In genomic region chr11:12701815-12702214, GRCh38 we compare ENCODE assay signal across 28 cellular contexts. TPM values are rescaled to one million over a fixed set of nuclear protein-coding genes. Genes with fewer than 3 reads are reported as not detected.
DNase-seq lines count a peak whose midpoint lies in the region; ATAC-seq and TF ChIP-seq lines count a peak whose summit lies in the region.
"Had no signal": no experiment of that assay in that cellular context is flagged by ENCODE, and none has a peak within 500 bp of the region (broad histone marks: within the 10 kb centered on the region; RNA-seq: fewer than 3 reads in every experiment).

No MANE protein-coding gene starts in this region.

- H3K9me3 ChIP-seq in psoas muscle (no peaks in the 10 kb centered on the region), T-helper 17 cell (ENCODE audit: control insufficient read depth, low read length, poor library complexity, severe bottlenecking) (no peaks in the 10 kb centered on the region)
- H3K9me3 ChIP-seq: neutrophil, tibial nerve had no signal

- H3K4me3 Mint-ChIP-seq in HFFc6 = peak overlapping the region; percentile 57; the same call in 1 of the 2 replicates
- H3K4me3 Mint-ChIP-seq in T-helper 17 cell = no peak overlapping the region
- H3K4me3 Mint-ChIP-seq: activated naive CD8-positive, alpha-beta T cell treated with anti-CD3 and anti-CD28 coated beads for 36 hours; immature natural killer cell; stimulated activated effector memory CD8-positive, alpha-beta T cell treated with anti-CD3 and anti-CD28 coated beads, Interleukin-12 subunit alpha, Interleukin-12 subunit beta, amount 100 ng/mL, for 72 hours; T-helper 2 cell treated with Interferon-gamma antibody and Interleukin-4, amounts not matched to agents 5 μg/mL and 100 μg/mL, for 36 hours had no signal

- H3K4me1 ChIP-seq in psoas muscle = peaks cover 94% of the 10 kb centered on the region

- 36 to 76% (median 39%) methylated on average over 3 of the region's 3 CpGs for WGBS in psoas muscle, 3 donors

- H3K27ac Mint-ChIP-seq in HFFc6 (peak overlapping the region; percentile 73), T-helper 17 cell (no peak overlapping the region)
- H3K27ac Mint-ChIP-seq: activated naive CD8-positive, alpha-beta T cell treated with anti-CD3 and anti-CD28 coated beads for 36 hours; immature natural killer cell; naive B cell; stimulated activated effector memory CD8-positive, alpha-beta T cell treated with anti-CD3 and anti-CD28 coated beads, Interleukin-12 subunit alpha, Interleukin-12 subunit beta, amount 100 ng/mL, for 72 hours; T-helper 2 cell treated with Interferon-gamma antibody and Interleukin-4, amounts not matched to agents 5 μg/mL and 100 μg/mL, for 36 hours had no signal

- no peak overlapping the region for H3K4me3 ChIP-seq in psoas muscle
- H3K4me3 ChIP-seq: tibial nerve had no signal

- H3K36me3 ChIP-seq in psoas muscle (ENCODE audit: insufficient read depth in 1 of 2, low read depth in 1 of 2) = no peaks in the 10 kb centered on the region
- H3K36me3 ChIP-seq: neutrophil, tibial nerve, WERI-Rb-1 had no signal

- H3K27me3 Mint-ChIP-seq in HFFc6 (ENCODE audit: insufficient read depth) (peaks cover 4% of the 10 kb centered on the region), T-helper 17 cell (peaks cover 79% of the 10 kb centered on the region)

- TF ChIP-seq CTCF in HFFc6 (IDR thresholded peaks at IDR 0.05) (no peak), psoas muscle (IDR thresholded peaks at IDR 0.05) (no peak)

- DNase-seq in HFFc6 = no peak
- peak; percentile 81 for DNase-seq in islet precursor cell
- no peak for DNase-seq in psoas muscle
- DNase-seq in T-helper 17 cell = no peak
- DNase-seq in SK-N-DZ (ENCODE audit: low spot score) = no peak
- DNase-seq: activated CD4-positive, alpha-beta T cell treated with anti-CD3 and anti-CD28 coated beads for 4 hours; activated effector memory CD4-positive, alpha-beta T cell treated with Interleukin-2 at 50 U/mL for 16 hours; activated naive CD8-positive, alpha-beta T cell treated with anti-CD3 and anti-CD28 coated beads for 36 hours; activated T-cell treated with anti-CD3 and anti-CD28 coated beads for 4 hours; anterior cingulate cortex; C1 segment of cervical spinal cord; DMS79 treated with DMSO at 0.1 percent for 48 hours; GDM1; HCEC 1CT; immature natural killer cell; Karpas-422; midbrain; naive B cell; NCI-H1436 treated with DMSO at 0.1 percent for 48 hours; NCI-H2107; WERI-Rb-1 had no signal

- no peaks in the 10 kb centered on the region for H3K9me3 Mint-ChIP-seq in HFFc6
- H3K9me3 Mint-ChIP-seq: activated naive CD8-positive, alpha-beta T cell treated with anti-CD3 and anti-CD28 coated beads for 36 hours; immature natural killer cell; stimulated activated effector memory CD8-positive, alpha-beta T cell treated with anti-CD3 and anti-CD28 coated beads, Interleukin-12 subunit alpha, Interleukin-12 subunit beta, amount 100 ng/mL, for 72 hours; T-helper 2 cell treated with Interferon-gamma antibody and Interleukin-4, amounts not matched to agents 5 μg/mL and 100 μg/mL, for 36 hours had no signal

- H3K36me3 Mint-ChIP-seq in HFFc6 (ENCODE audit: low read depth) = peaks cover 26% of the 10 kb centered on the region
- H3K36me3 Mint-ChIP-seq in T-helper 17 cell (ENCODE audit: low read depth) = peaks cover 6% of the 10 kb centered on the region
- H3K36me3 Mint-ChIP-seq: activated naive CD8-positive, alpha-beta T cell treated with anti-CD3 and anti-CD28 coated beads for 36 hours; immature natural killer cell; naive B cell; stimulated activated effector memory CD8-positive, alpha-beta T cell treated with anti-CD3 and anti-CD28 coated beads, Interleukin-12 subunit alpha, Interleukin-12 subunit beta, amount 100 ng/mL, for 72 hours had no signal

- intact Hi-C loops in psoas muscle (cut with DNase I) = no loop called here

- H3K4me1 Mint-ChIP-seq in HFFc6 (ENCODE audit: low read depth) (peaks cover 99% of the 10 kb centered on the region), T-helper 17 cell (peaks cover 8% of the 10 kb centered on the region)
- H3K4me1 Mint-ChIP-seq: immature natural killer cell, naive B cell had no signal

- H3K27me3 ChIP-seq in psoas muscle (ENCODE audit: insufficient read depth in 3 of 3, low read length in 2 of 3) = no peaks in the 10 kb centered on the region
- H3K27me3 ChIP-seq: tibial nerve had no signal

- ATAC-seq in SK-N-SH treated with all-trans-retinoic acid at 6 μM for 48 hours (peak; percentile 43), psoas muscle (peak; percentile 13 to 38 (median 20)), T-helper 17 cell (no peak), HG02885 (IDR thresholded peaks at IDR 0.05; ENCODE audit: poor library complexity, unreplicated experiment) (no peak)
- ATAC-seq: stimulated activated effector memory CD8-positive, alpha-beta T cell treated with anti-CD3 and anti-CD28 coated beads, Interleukin-12 subunit alpha, Interleukin-12 subunit beta, amount 100 ng/mL, for 72 hours had no signal

- peak overlapping the region; percentile 43 for H3K27ac ChIP-seq in psoas muscle
- H3K27ac ChIP-seq: HL-60, neutrophil, WERI-Rb-1 had no signal

TF ChIP-seq in SK-N-SH treated with all-trans-retinoic acid at 6 μM for 48 hours, 23 proteins besides CTCF, POLR2A, EP300 and RAD21 (continues in another document):
- TF ChIP-seq ESRRG (CRISPR knock-in tag; IDR thresholded peaks at IDR 0.05) (no peak), ZFP30 (CRISPR knock-in tag; IDR thresholded peaks at IDR 0.05) (no peak), SNAI2 (CRISPR knock-in tag; IDR thresholded peaks at IDR 0.05) (no peak), GLIS3 (CRISPR knock-in tag; IDR thresholded peaks at IDR 0.05) (no peak), OSR1 (CRISPR knock-in tag; IDR thresholded peaks at IDR 0.05) (no peak), CSDC2 (CRISPR knock-in tag; IDR thresholded peaks at IDR 0.05) (no peak), BACH2 (CRISPR knock-in tag; IDR thresholded peaks at IDR 0.05; ENCODE audit: borderline replicate concordance) (no peak), ARNTL (CRISPR knock-in tag; IDR thresholded peaks at IDR 0.05; ENCODE audit: borderline replicate concordance, low read depth) (no peak), RARB (CRISPR knock-in tag; IDR thresholded peaks at IDR 0.05) (no peak), PPARA (CRISPR knock-in tag; IDR thresholded peaks at IDR 0.05; ENCODE audit: borderline replicate concordance) (no peak), CSRNP3 (CRISPR knock-in tag; IDR thresholded peaks at IDR 0.05) (no peak)
- TF ChIP-seq, protein P1, sequence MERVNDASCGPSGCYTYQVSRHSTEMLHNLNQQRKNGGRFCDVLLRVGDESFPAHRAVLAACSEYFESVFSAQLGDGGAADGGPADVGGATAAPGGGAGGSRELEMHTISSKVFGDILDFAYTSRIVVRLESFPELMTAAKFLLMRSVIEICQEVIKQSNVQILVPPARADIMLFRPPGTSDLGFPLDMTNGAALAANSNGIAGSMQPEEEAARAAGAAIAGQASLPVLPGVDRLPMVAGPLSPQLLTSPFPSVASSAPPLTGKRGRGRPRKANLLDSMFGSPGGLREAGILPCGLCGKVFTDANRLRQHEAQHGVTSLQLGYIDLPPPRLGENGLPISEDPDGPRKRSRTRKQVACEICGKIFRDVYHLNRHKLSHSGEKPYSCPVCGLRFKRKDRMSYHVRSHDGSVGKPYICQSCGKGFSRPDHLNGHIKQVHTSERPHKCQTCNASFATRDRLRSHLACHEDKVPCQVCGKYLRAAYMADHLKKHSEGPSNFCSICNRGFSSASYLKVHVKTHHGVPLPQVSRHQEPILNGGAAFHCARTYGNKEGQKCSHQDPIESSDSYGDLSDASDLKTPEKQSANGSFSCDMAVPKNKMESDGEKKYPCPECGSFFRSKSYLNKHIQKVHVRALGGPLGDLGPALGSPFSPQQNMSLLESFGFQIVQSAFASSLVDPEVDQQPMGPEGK (CRISPR knock-in tag; IDR thresholded peaks at IDR 0.05; ENCODE audit: borderline replicate concordance) = no peak

RNA-seq across cellular contexts. Expression of gene TEAD1, which starts 27.6 kb away (rescaled TPM):
- 100 to 1,000 TPM; 218 to 252 (median 227) TPM for total RNA-seq in HFFc6 (2021; fragmentation: NEBNext Ultra II Directional; extraction: Animal tissue kit (Norgen Biotek cat#: 25700))
- total RNA-seq in psoas muscle = 100 to 1,000 TPM; 111 to 178 (median 141) TPM
- 100 to 1,000 TPM in 1 of 3 donors, 10 to 100 TPM in 2; 11.3 to 112 (median 19.6) TPM for polyA plus RNA-seq in psoas muscle
- under 1 TPM; 0.05 to 0.55 TPM for total RNA-seq in T-helper 17 cell
- polyA plus RNA-seq in SK-N-DZ (2014; cell fraction: cytosol; rRNA removed) = 29.0 and 44.2 TPM in 2 replicates
- 23.3 and 31.1 TPM in 2 replicates for polyA plus RNA-seq in SK-N-DZ (2014; cell fraction: nucleus; rRNA removed)
- polyA plus RNA-seq: immature natural killer cell had no signal

Comparison
In these comparisons a context has a peak if more than half of its experiments do, and no peak if none do; other contexts are left out.
1. ATAC-seq: peak in SK-N-SH treated with all-trans-retinoic acid at 6 μM for 48 hours (single experiment) and psoas muscle (4 of 4); none in T-helper 17 cell (single experiment) and HG02885 (single experiment).
2. RNA of gene TEAD1, which starts 27.6 kb away (total RNA-seq): 218 to 252 TPM in HFFc6 and 111 to 178 TPM in psoas muscle; 0.05 to 0.55 TPM in T-helper 17 cell; every median in the first group is over 10 times any median in the second.